14 cellular contexts compared by ENCODE assay signal in the genomic region with DNA sequence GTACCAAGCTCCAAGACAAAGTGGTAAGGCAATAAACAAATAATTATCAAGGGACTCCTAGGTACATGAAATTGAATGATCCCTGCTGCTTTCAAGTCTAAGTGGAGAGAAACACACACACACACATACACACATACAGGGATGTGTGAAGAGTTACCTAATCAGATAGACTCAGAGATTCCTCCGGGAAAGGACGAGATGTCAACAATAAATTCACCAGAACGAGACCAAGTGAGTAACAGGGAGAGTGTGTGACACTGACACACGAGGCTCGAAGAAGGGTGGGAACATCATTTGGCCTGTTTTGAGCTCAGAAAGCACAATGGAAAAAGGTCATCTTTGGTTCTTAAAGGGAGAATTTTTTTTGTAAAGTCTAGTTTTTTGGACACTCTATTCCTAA. TPM values are rescaled to one million over a fixed set of nuclear protein-coding genes. Genes with fewer than 3 reads are reported as not detected.
DNase-seq lines count a peak whose midpoint lies in the region; ATAC-seq and TF ChIP-seq lines count a peak whose summit lies in the region.
"Had no signal": no experiment of that assay in that cellular context is flagged by ENCODE, and none has a peak within 500 bp of the region (broad histone marks: within the 10 kb centered on the region; RNA-seq: fewer than 3 reads in every experiment).

No MANE protein-coding gene starts in this region.

- peak overlapping the region; percentile 72 for H2AK5ac ChIP-seq in IMR-90 (ENCODE audit: low read depth, low read length)

- WGBS in IMR-90 (ENCODE audit: extremely low coverage in 2 of 2, insufficient read length in 1 of 2), 2 experiments = 50% methylated on average over 2 of the region's 5 CpGs; no CpG with 5 or more reads in 1 of the 2 experiments

- CTCF ChIA-PET in IMR-90 (lab: Yijun Ruan, JAX) = no interaction called here

- DNase-seq in IMR-90 (peak; percentile 65), dorsolateral prefrontal cortex (no peak), osteocyte (ENCODE audit: extremely low spot score, unreplicated experiment) (no peak), retina (no peak), medulla oblongata (ENCODE audit: extremely low spot score) (no peak)
- DNase-seq in stimulated activated CD4-positive, alpha-beta T cell treated with anti-CD3 and anti-CD28 coated beads, Interleukin-1b, Interleukin-23, amount 100 ng/mL, for 48 hours = no peak
- DNase-seq: activated CD4-positive, alpha-beta T cell treated with anti-CD3 and anti-CD28 coated beads, Interleukin-2, amount 10 ng/mL, durations not matched to agents 7 days and 5 days; activated naive CD4-positive, alpha-beta T cell treated with anti-CD3 and anti-CD28 coated beads, Interleukin-2, amount 10 ng/mL, durations not matched to agents 7 days and 5 days; COR-L47; NCI-H1105; thyroid gland had no signal

- peaks cover 22 to 63% of the 10 kb centered on the region in 2 experiments; a peak in 3 of 4 replicates for H3K79me1 ChIP-seq in IMR-90 (ENCODE audit: low read depth in 1 of 2, low read length in 2 of 2)

- H2BK120ac ChIP-seq in IMR-90 (ENCODE audit: low read depth, low read length) = peak overlapping the region; percentile 7; the same call in 1 of the 2 replicates

- H4K20me1 ChIP-seq in BLaER1 (no peaks in the 10 kb centered on the region), IMR-90 (ENCODE audit: insufficient read depth, low read length) (peaks cover 36% of the 10 kb centered on the region; the same call in 1 of the 2 replicates)

- H3K23ac ChIP-seq in IMR-90 (ENCODE audit: low read depth, low read length) = peak overlapping the region; percentile 15; the same call in 1 of the 2 replicates

- H3K18ac ChIP-seq in IMR-90 (ENCODE audit: low read depth, low read length) = peak overlapping the region; percentile 90

- POLR2A ChIA-PET in IMR-90 (lab: Charles Lee; ENCODE audit: unreplicated experiment) = no interaction called here

- BruUV-seq in IMR-90 (replicated peaks; lab: Mats Ljungman, UMichigan) = no TSS peak

- ATAC-seq in IMR-90 (ENCODE audit: low read depth) (no peak), GM19463 (IDR thresholded peaks at IDR 0.05; ENCODE audit: unreplicated experiment) (no peak)
- ATAC-seq: SK-N-SH treated with all-trans-retinoic acid at 6 μM for 48 hours had no signal

- peak overlapping the region in 1 of 2 experiments; percentile 27; a peak in 1 of 4 replicates for H4K8ac ChIP-seq in IMR-90 (ENCODE audit: low read depth in 2 of 2, low read length in 2 of 2)

- H2BK15ac ChIP-seq in IMR-90 (ENCODE audit: low read depth, low read length) = 0 out of 3 replicates have a peak overlapping the region, but pooled peaks have one; percentile 31

- peak overlapping the region; percentile 45 for H3K4ac ChIP-seq in IMR-90 (ENCODE audit: low read depth, low read length)

- no peaks in the 10 kb centered on the region for H3K9me3 Mint-ChIP-seq in osteocyte (ENCODE audit: unreplicated experiment)
- H3K9me3 Mint-ChIP-seq: activated CD4-positive, alpha-beta T cell treated with anti-CD3 and anti-CD28 coated beads, Interleukin-2, amount 10 ng/mL, durations not matched to agents 7 days and 5 days; activated naive CD4-positive, alpha-beta T cell treated with anti-CD3 and anti-CD28 coated beads, Interleukin-2, amount 10 ng/mL, durations not matched to agents 7 days and 5 days had no signal

- peak overlapping the region; percentile 39 for H3K14ac ChIP-seq in IMR-90 (replicated peaks; ENCODE audit: low read depth, low read length)

- H3K4me1 ChIP-seq in BLaER1 (peaks cover 100% of the 10 kb centered on the region), IMR-90 (ENCODE audit: control insufficient read depth, insufficient read depth, low read length) (peaks cover 35% of the 10 kb centered on the region)

- H3K27ac Mint-ChIP-seq in osteocyte (ENCODE audit: unreplicated experiment) = peak overlapping the region; percentile 93
- H3K27ac Mint-ChIP-seq: activated CD4-positive, alpha-beta T cell treated with anti-CD3 and anti-CD28 coated beads, Interleukin-2, amount 10 ng/mL, durations not matched to agents 7 days and 5 days; activated naive CD4-positive, alpha-beta T cell treated with anti-CD3 and anti-CD28 coated beads, Interleukin-2, amount 10 ng/mL, durations not matched to agents 7 days and 5 days had no signal

- peaks cover 11% of the 10 kb centered on the region for H3K9me1 ChIP-seq in IMR-90 (ENCODE audit: insufficient read depth, low read length)

- H3K9me3 ChIP-seq in BLaER1 (no peaks in the 10 kb centered on the region), IMR-90 (ENCODE audit: control insufficient read depth, insufficient read depth, low read length) (no peaks in the 10 kb centered on the region)
- H3K9me3 ChIP-seq: thyroid gland had no signal

- H3K9ac ChIP-seq in BLaER1 = peak overlapping the region; percentile 71
- H3K9ac ChIP-seq in IMR-90 (ENCODE audit: low read depth, low read length) = no peak overlapping the region; the same call in 1 of the 2 replicates

- H3K4me1 Mint-ChIP-seq in osteocyte (ENCODE audit: unreplicated experiment) = peaks cover 71% of the 10 kb centered on the region

- no peak overlapping the region for H3K4me3 Mint-ChIP-seq in osteocyte (ENCODE audit: unreplicated experiment)
- H3K4me3 Mint-ChIP-seq: activated CD4-positive, alpha-beta T cell treated with anti-CD3 and anti-CD28 coated beads, Interleukin-2, amount 10 ng/mL, durations not matched to agents 7 days and 5 days; activated naive CD4-positive, alpha-beta T cell treated with anti-CD3 and anti-CD28 coated beads, Interleukin-2, amount 10 ng/mL, durations not matched to agents 7 days and 5 days had no signal

- no peak overlapping the region for H2AFZ ChIP-seq in IMR-90 (replicated peaks; ENCODE audit: low read length, poor library complexity)

- peak overlapping the region; percentile 31; the same call in 1 of the 2 replicates for H3K4me3 ChIP-seq in BLaER1
- no peak overlapping the region for H3K4me3 ChIP-seq in IMR-90 (ENCODE audit: insufficient read depth, low read depth, low read length)
- H3K4me3 ChIP-seq in dorsolateral prefrontal cortex = peak overlapping the region in 5 of 59 donors; percentile 2 to 31 (median 22)
- H3K4me3 ChIP-seq: thyroid gland had no signal

- H3K4me2 ChIP-seq in BLaER1 (peak overlapping the region; percentile 80), IMR-90 (ENCODE audit: low read depth, low read length) (peak overlapping the region; percentile 1; the same call in 1 of the 2 replicates)

- TF ChIP-seq POLR2A in IMR-90 (IDR thresholded peaks at IDR 0.05; ENCODE audit: low read depth, low read length) = no peak

- no peak overlapping the region for H2AK9ac ChIP-seq in IMR-90 (replicated peaks; ENCODE audit: low read depth, low read length, poor library complexity)

- H3K27ac ChIP-seq in BLaER1 (peak overlapping the region; percentile 79), IMR-90 (ENCODE audit: insufficient read depth, low read length) (no peak overlapping the region), dorsolateral prefrontal cortex (peak overlapping the region in 49 of 59 donors; percentile 4 to 98 (median 92))

- H2BK5ac ChIP-seq in IMR-90 (ENCODE audit: low read depth, low read length, poor library complexity, severe bottlenecking) = peak overlapping the region; percentile 55

- peak overlapping the region; percentile 44; the same call in 1 of the 2 replicates for H4K5ac ChIP-seq in IMR-90 (ENCODE audit: low read depth, low read length)

- intact Hi-C loops in IMR-90 (cut with micrococcal nuclease) (loop anchor here (10.0 kb wide), 1 partner anchor 507 kb away; a partner anchor contains a TSS), dorsolateral prefrontal cortex (cut with DNase I) (no loop called here)

- H2BK20ac ChIP-seq in IMR-90 (ENCODE audit: low read depth, low read length) = peak overlapping the region; percentile 40; the same call in 1 of the 2 replicates

- H4K91ac ChIP-seq in IMR-90 (ENCODE audit: insufficient read depth, low read depth, low read length) = peak overlapping the region; percentile 46; the same call in 1 of the 2 replicates

- H3K36me3 ChIP-seq in BLaER1 = no peaks in the 10 kb centered on the region
- no peaks in the 10 kb centered on the region for H3K36me3 ChIP-seq in IMR-90 (ENCODE audit: control insufficient read depth, insufficient read depth, low read length)
- H3K36me3 ChIP-seq: thyroid gland had no signal

- no peaks in the 10 kb centered on the region for H3K27me3 Mint-ChIP-seq in osteocyte (ENCODE audit: unreplicated experiment)
- H3K27me3 Mint-ChIP-seq: activated CD4-positive, alpha-beta T cell treated with anti-CD3 and anti-CD28 coated beads, Interleukin-2, amount 10 ng/mL, durations not matched to agents 7 days and 5 days; activated naive CD4-positive, alpha-beta T cell treated with anti-CD3 and anti-CD28 coated beads, Interleukin-2, amount 10 ng/mL, durations not matched to agents 7 days and 5 days had no signal

- in situ Hi-C loops in IMR-90 (cut with MboI; ENCODE audit: low sequenced_read_pairs) = no loop called here

- TF ChIP-seq RAD21 in IMR-90 (IDR thresholded peaks at IDR 0.05; ENCODE audit: low read length) = no peak

- TF ChIP-seq CTCF in IMR-90 (conservative IDR thresholded peaks at IDR 0.05; ENCODE audit: low read depth, low read length) (no peak), dorsolateral prefrontal cortex (IDR thresholded peaks at IDR 0.05 in 54 of 56, conservative IDR thresholded peaks at IDR 0.05 in 2 of 56; ENCODE audit: low read depth in 1 of 56, partially characterized antibody in 56 of 56) (no peak), osteocyte (IDR thresholded peaks at IDR 0.05) (no peak)

- dilution Hi-C loops in IMR-90 (cut with HindIII; ENCODE audit: low sequenced_read_pairs, unreplicated experiment) = no loop called here

- H3K36me3 Mint-ChIP-seq in osteocyte (ENCODE audit: unreplicated experiment) = no peaks in the 10 kb centered on the region

- no peak overlapping the region for H3K56ac ChIP-seq in IMR-90 (ENCODE audit: extremely low read depth, insufficient read depth, low read length)

- no peaks in the 10 kb centered on the region for H3K27me3 ChIP-seq in BLaER1
- H3K27me3 ChIP-seq in IMR-90 (ENCODE audit: control insufficient read depth, insufficient read depth, low read length) = no peaks in the 10 kb centered on the region
- no peaks in the 10 kb centered on the region for H3K27me3 ChIP-seq in dorsolateral prefrontal cortex
- H3K27me3 ChIP-seq: thyroid gland had no signal

TF ChIP-seq in IMR-90, 13 proteins besides CTCF, POLR2A, EP300 and RAD21 (continues in another document):
- no peak for TF ChIP-seq FOS (IDR thresholded peaks at IDR 0.05; ENCODE audit: low read depth, low read length)
- TF ChIP-seq MXI1 (IDR thresholded peaks at IDR 0.05; ENCODE audit: borderline replicate concordance, low read depth, low read length) = no peak
- TF ChIP-seq SMC3 (IDR thresholded peaks at IDR 0.05; ENCODE audit: low read depth, low read length) = no peak
- peak; percentile 36; the same call in 1 of the 2 replicates for TF ChIP-seq CEBPB (IDR thresholded peaks at IDR 0.05; ENCODE audit: low read depth, low read length)
- TF ChIP-seq BHLHE40 (IDR thresholded peaks at IDR 0.05; ENCODE audit: low read depth, low read length) = 0 out of 2 replicates have a peak, but pooled peaks have one; percentile 7

RNA-seq across cellular contexts. Expression of a gene that starts 13.3 kb away (rescaled TPM):
- total RNA-seq in IMR-90 (2012; rRNA removed) (69.2 and 87.8 TPM in 2 replicates), dorsolateral prefrontal cortex (100 to 1,000 TPM in 86 of 120 experiments, 10 to 100 TPM in 34; 65.6 to 291 (median 118) TPM), osteocyte (60.8 and 64.2 TPM in 2 replicates)
- 55.9 and 62.8 TPM in 2 replicates for polyA plus RNA-seq in IMR-90 (2012; rRNA removed)
- 35.1 and 74.2 TPM in 2 replicates for polyA plus RNA-seq in IMR-90 (2012; cell fraction: cytosol; rRNA removed)
- 87.7 and 98.9 TPM in 2 replicates for polyA plus RNA-seq in IMR-90 (2012; cell fraction: nucleus; rRNA removed; ENCODE audit: low replicate concordance)
